ENCODE assay signal across 9 cellular contexts in genomic region chr11:118144869-118145268, GRCh38. TPM values are rescaled to one million over a fixed set of nuclear protein-coding genes. Genes with fewer than 3 reads are reported as not detected.
DNase-seq lines count a peak whose midpoint lies in the region; ATAC-seq and TF ChIP-seq lines count a peak whose summit lies in the region.
"Had no signal": no experiment of that assay in that cellular context is flagged by ENCODE, and none has a peak within 500 bp of the region (broad histone marks: within the 10 kb centered on the region; RNA-seq: fewer than 3 reads in every experiment).

No MANE protein-coding gene starts in this region.

- H2AFZ ChIP-seq in PC-3 (ENCODE audit: low read length) (0 out of 2 replicates have a peak overlapping the region, but pooled peaks have one; percentile 18), fibroblast of lung (ENCODE audit: low read length) (peak overlapping the region; percentile 30)

- H3K36me3 ChIP-seq in PC-3 (ENCODE audit: low read depth, low read length): no peaks in the 10 kb centered on the region
- H3K36me3 ChIP-seq in fibroblast of lung (ENCODE audit: control insufficient read depth, insufficient read depth, low read length): no peaks in the 10 kb centered on the region
- H3K36me3 ChIP-seq in skeletal muscle tissue (ENCODE audit: control insufficient read depth in 3 of 3, insufficient read depth in 3 of 3, low read length in 3 of 3): no peaks in the 10 kb centered on the region
- H3K36me3 ChIP-seq in mucosa of descending colon (ENCODE audit: low read depth): no peaks in the 10 kb centered on the region
- H3K36me3 ChIP-seq: HAP-1 had no signal

- H3K27ac Mint-ChIP-seq in T-helper 2 cell treated with Interferon-gamma antibody and Interleukin-4, amounts not matched to agents 5 μg/mL and 100 μg/mL, for 36 hours: no peak overlapping the region

- no peaks in the 10 kb centered on the region for H3K36me3 Mint-ChIP-seq in T-helper 2 cell treated with Interferon-gamma antibody and Interleukin-4, amounts not matched to agents 5 μg/mL and 100 μg/mL, for 36 hours (ENCODE audit: low read depth)

- no peaks in the 10 kb centered on the region for H3F3A ChIP-seq in PC-3 (ENCODE audit: low read length, unreplicated experiment)

- H3K9me3 ChIP-seq in PC-3 (ENCODE audit: low read length): no peaks in the 10 kb centered on the region
- no peaks in the 10 kb centered on the region for H3K9me3 ChIP-seq in fibroblast of lung (ENCODE audit: control insufficient read depth, insufficient read depth, low read depth, low read length)
- no peaks in the 10 kb centered on the region for H3K9me3 ChIP-seq in skeletal muscle tissue (ENCODE audit: control insufficient read depth in 3 of 3, low read length in 3 of 3)
- no peaks in the 10 kb centered on the region for H3K9me3 ChIP-seq in mucosa of descending colon
- H3K9me3 ChIP-seq: HAP-1 had no signal

- H4K20me1 ChIP-seq in PC-3 (ENCODE audit: low read length): no peaks in the 10 kb centered on the region
- no peaks in the 10 kb centered on the region for H4K20me1 ChIP-seq in fibroblast of lung (ENCODE audit: control insufficient read depth, extremely low read depth, insufficient read depth, low read length)

- DNase-seq in T-helper 2 cell treated with Interferon-gamma antibody and Interleukin-4, amounts not matched to agents 5 μg/mL and 100 μg/mL, for 36 hours (ENCODE audit: low spot score): no peak
- DNase-seq in T-helper 2 cell: no peak
- DNase-seq in PC-3: no peak
- DNase-seq in fibroblast of lung (ENCODE audit: low read depth in 2 of 2): no peak
- DNase-seq in mucosa of descending colon: no peak
- DNase-seq in kidney glomerular epithelial cell (lab: John Stamatoyannopoulos, UW): no peak

- POLR2A ChIA-PET in PC-3 (lab: Charles Lee; ENCODE audit: unreplicated experiment): interaction anchor here (0.7 kb wide), 1 partner anchor 460 kb away, joined by 15 read pairs; no protein-coding TSS in a partner anchor

- intact Hi-C loops in PC-3 (cut with micrococcal nuclease) (loop anchor here (1.0 to 5.0 kb wide), 7 partner anchors 26 to 422 kb away; no protein-coding TSS in a partner anchor), mucosa of descending colon (cut with DNase I, micrococcal nuclease) (no loop called here)

- H3K4me3 Mint-ChIP-seq in T-helper 2 cell treated with Interferon-gamma antibody and Interleukin-4, amounts not matched to agents 5 μg/mL and 100 μg/mL, for 36 hours: peak overlapping the region; percentile 84

- H3K27me3 ChIP-seq in PC-3 (ENCODE audit: low read length) (peaks cover 45% of the 10 kb centered on the region), fibroblast of lung (ENCODE audit: control insufficient read depth, insufficient read depth, low read length) (peaks cover 14% of the 10 kb centered on the region), skeletal muscle tissue (ENCODE audit: control insufficient read depth in 3 of 3, insufficient read depth in 3 of 3, low read length in 3 of 3) (peaks cover 0 to 20% (median 7%) of the 10 kb centered on the region in 3 donors)

- H3K9ac ChIP-seq in PC-3 (ENCODE audit: low read length) (no peak overlapping the region), fibroblast of lung (ENCODE audit: insufficient read depth, low read length) (no peak overlapping the region), skeletal muscle tissue (ENCODE audit: low read depth in 1 of 3, low read length in 3 of 3) (peak overlapping the region in 1 of 3 donors; percentile 74)

- CTCF ChIA-PET in PC-3 (lab: Charles Lee): interaction anchor here (1.1 kb wide), 1 partner anchor 27 kb away, joined by 3 read pairs; no protein-coding TSS in a partner anchor

- H3K9me3 Mint-ChIP-seq in T-helper 2 cell treated with Interferon-gamma antibody and Interleukin-4, amounts not matched to agents 5 μg/mL and 100 μg/mL, for 36 hours: no peaks in the 10 kb centered on the region

- H3K27ac ChIP-seq in PC-3 (ENCODE audit: low read length) (no peak overlapping the region), fibroblast of lung (ENCODE audit: insufficient read depth, low read length) (no peak overlapping the region), skeletal muscle tissue (ENCODE audit: low read depth, low read length) (no peak overlapping the region)

- ATAC-seq in PC-3 (no peak), GM18870 (IDR thresholded peaks at IDR 0.05; ENCODE audit: unreplicated experiment) (no peak), mucosa of descending colon (no peak)

- TF ChIP-seq CTCF in PC-3 (conservative IDR thresholded peaks at IDR 0.05; ENCODE audit: low read depth, low read length) (no peak), fibroblast of lung (conservative IDR thresholded peaks at IDR 0.05 in 1 of 2, IDR thresholded peaks at IDR 0.05 in 1 of 2; ENCODE audit: low read depth in 1 of 2, low read length in 2 of 2) (no peak), mucosa of descending colon (IDR thresholded peaks at IDR 0.05) (no peak)

- H3K4me1 Mint-ChIP-seq in T-helper 2 cell treated with Interferon-gamma antibody and Interleukin-4, amounts not matched to agents 5 μg/mL and 100 μg/mL, for 36 hours (ENCODE audit: low read depth): peaks cover 7% of the 10 kb centered on the region

- H3K4me2 ChIP-seq in PC-3 (ENCODE audit: low read length) (no peak overlapping the region), fibroblast of lung (ENCODE audit: extremely low read depth, insufficient read depth, low read length) (no peak overlapping the region)

- BruUV-seq in PC-3 (replicated peaks; lab: Mats Ljungman, UMichigan): no TSS peak

- no peaks in the 10 kb centered on the region for H3K4me1 ChIP-seq in PC-3 (ENCODE audit: insufficient read depth, low read length)
- H3K4me1 ChIP-seq in fibroblast of lung (ENCODE audit: control insufficient read depth, extremely low read depth, insufficient read depth, low read length): no peaks in the 10 kb centered on the region
- peaks cover 11 to 24% (median 17%) of the 10 kb centered on the region in 3 donors for H3K4me1 ChIP-seq in skeletal muscle tissue (ENCODE audit: control insufficient read depth in 3 of 3, insufficient read depth in 3 of 3, low read length in 3 of 3)
- H3K4me1 ChIP-seq in mucosa of descending colon (ENCODE audit: low read depth): peaks cover 4% of the 10 kb centered on the region
- H3K4me1 ChIP-seq: HAP-1 had no signal

- H3K9me2 ChIP-seq in PC-3 (replicated peaks; ENCODE audit: low read length): no peaks in the 10 kb centered on the region

- H3K27me3 Mint-ChIP-seq in T-helper 2 cell treated with Interferon-gamma antibody and Interleukin-4, amounts not matched to agents 5 μg/mL and 100 μg/mL, for 36 hours (ENCODE audit: low read depth): peaks cover 58% of the 10 kb centered on the region

- H3K79me2 ChIP-seq in PC-3 (ENCODE audit: low read length) (no peaks in the 10 kb centered on the region), fibroblast of lung (ENCODE audit: control insufficient read depth, insufficient read depth, low read length) (no peaks in the 10 kb centered on the region)

- H3K4me3 ChIP-seq in PC-3 (ENCODE audit: low read length) (no peak overlapping the region), fibroblast of lung (replicated peaks in 1 of 4; ENCODE audit: control extremely low read depth in 1 of 4, insufficient read depth in 1 of 4, low read depth in 3 of 4, low read length in 4 of 4) (no peak overlapping the region), skeletal muscle tissue (ENCODE audit: low read length in 3 of 3) (peak overlapping the region; percentile 67 to 83 (median 82)), mucosa of descending colon (no peak overlapping the region)

RNA-seq across cellular contexts. Expression of gene SCN4B, which starts 7.8 kb away (rescaled TPM):
- total RNA-seq in PC-3 (2014; rRNA removed) (not detected in 2 replicates), fibroblast of lung (6.7 and 10.4 TPM in 2 replicates), skeletal muscle tissue (2.1 TPM), mucosa of descending colon (1 to 10 TPM; 1.0 to 2.6 (median 1.2) TPM)
- 1.5 and 5.8 TPM in 2 replicates for polyA plus RNA-seq in fibroblast of lung
- 1.3 and 4.3 TPM in 2 replicates for polyA plus RNA-seq in fibroblast of lung (2012)
- polyA minus RNA-seq in fibroblast of lung (ENCODE audit: low replicate concordance): 0.24 and 2.7 TPM in 2 replicates

RNA-seq across cellular contexts. Expression of gene SCN2B, which starts 31.6 kb away (rescaled TPM):
- total RNA-seq in PC-3 (2014; rRNA removed) (0.12 TPM in 1 of 2 replicates, not detected in the other), fibroblast of lung (4.9 and 7.3 TPM in 2 replicates), skeletal muscle tissue (2.1 TPM), mucosa of descending colon (1 to 10 TPM in 1 of 3 donors, under 1 TPM in 2; 0.23 to 3.7 (median 0.34) TPM)
- polyA plus RNA-seq in fibroblast of lung: 0.11 and 0.19 TPM in 2 replicates
- 0.15 and 0.23 TPM in 2 replicates for polyA plus RNA-seq in fibroblast of lung (2012)
- polyA minus RNA-seq in fibroblast of lung (ENCODE audit: low replicate concordance): not detected in 2 replicates

RNA-seq across cellular contexts. Expression of gene SMIM35, which starts 58.1 kb away (rescaled TPM):
- total RNA-seq in PC-3 (2014; rRNA removed): not detected in 2 replicates
- total RNA-seq in fibroblast of lung: not detected in 2 replicates
- not detected in 2 replicates for polyA plus RNA-seq in fibroblast of lung
- polyA plus RNA-seq in fibroblast of lung (2012): not detected in 2 replicates
- polyA minus RNA-seq in fibroblast of lung (ENCODE audit: low replicate concordance): not detected in 2 replicates
- total RNA-seq in skeletal muscle tissue: not detected
- total RNA-seq in mucosa of descending colon: not detected

Comparison
In these comparisons a context has a peak if more than half of its experiments do, and no peak if none do; other contexts are left out.
1. H3K4me3 ChIP-seq: peak in skeletal muscle tissue (3 of 3); none in PC-3 (single experiment), fibroblast of lung (0 of 4) and mucosa of descending colon (single experiment).